Comparison of ENCODE assay signal across 10 cellular contexts in genomic region chr6:130033999-130034814, GRCh38. TPM values are rescaled to one million over a fixed set of nuclear protein-coding genes. Genes with fewer than 3 reads are reported as not detected.
DNase-seq lines count a peak whose midpoint lies in the region; ATAC-seq and TF ChIP-seq lines count a peak whose summit lies in the region.
"Had no signal": no experiment of that assay in that cellular context is flagged by ENCODE, and none has a peak within 500 bp of the region (broad histone marks: within the 10 kb centered on the region; RNA-seq: fewer than 3 reads in every experiment).

No MANE protein-coding gene starts in this region.

- H3K4me3 Mint-ChIP-seq in activated naive CD8-positive, alpha-beta T cell treated with anti-CD3 and anti-CD28 coated beads, Interleukin-2, amount 50 U/mL, for 24 hours, result peak overlapping the region; percentile 60
- H3K4me3 Mint-ChIP-seq in mesothelial cell of epicardium, result no peak overlapping the region

- H3K36me3 Mint-ChIP-seq in activated naive CD8-positive, alpha-beta T cell treated with anti-CD3 and anti-CD28 coated beads, Interleukin-2, amount 50 U/mL, for 24 hours (ENCODE audit: low read depth), result peaks cover 8% of the 10 kb centered on the region
- H3K36me3 Mint-ChIP-seq in mesothelial cell of epicardium, result peaks cover 14% of the 10 kb centered on the region

- peaks cover 53% of the 10 kb centered on the region for H3K4me1 ChIP-seq in KMS-11 (ENCODE audit: low read depth, poor library complexity, severe bottlenecking)
- H3K4me1 ChIP-seq in colonic mucosa, result no peaks in the 10 kb centered on the region

- peak; percentile 91 for ATAC-seq in activated naive CD8-positive, alpha-beta T cell treated with anti-CD3 and anti-CD28 coated beads, Interleukin-2, amount 50 U/mL, for 24 hours
- no peak for ATAC-seq in GM19328 (IDR thresholded peaks at IDR 0.05; ENCODE audit: unreplicated experiment)

- no peaks in the 10 kb centered on the region for H3K27me3 ChIP-seq in BJ (ENCODE audit: control insufficient read depth, insufficient read depth, low read length)
- no peaks in the 10 kb centered on the region for H3K27me3 ChIP-seq in KMS-11 (ENCODE audit: insufficient read depth, low read depth)
- no peaks in the 10 kb centered on the region for H3K27me3 ChIP-seq in colonic mucosa

- H3K4me1 Mint-ChIP-seq in activated naive CD8-positive, alpha-beta T cell treated with anti-CD3 and anti-CD28 coated beads, Interleukin-2, amount 50 U/mL, for 24 hours, result peaks cover 69% of the 10 kb centered on the region
- peaks cover 15% of the 10 kb centered on the region for H3K4me1 Mint-ChIP-seq in mesothelial cell of epicardium

- no peaks in the 10 kb centered on the region for H3K79me2 ChIP-seq in KMS-11 (ENCODE audit: insufficient read depth, low read depth)

- H4K20me1 ChIP-seq in KMS-11 (ENCODE audit: insufficient read depth), result no peaks in the 10 kb centered on the region

- POLR2A ChIA-PET in BJ (lab: Charles Lee), result no interaction called here

- no peak overlapping the region for H3K9ac ChIP-seq in KMS-11
- H3K9ac ChIP-seq in colonic mucosa (ENCODE audit: low read depth in 2 of 2, low read length in 2 of 2), result no peak overlapping the region

- H3K27ac Mint-ChIP-seq in activated naive CD8-positive, alpha-beta T cell treated with anti-CD3 and anti-CD28 coated beads, Interleukin-2, amount 50 U/mL, for 24 hours, result peak overlapping the region; percentile 83
- H3K27ac Mint-ChIP-seq in mesothelial cell of epicardium, result peak overlapping the region; percentile 39

- intact Hi-C loops in colonic mucosa (cut with DNase I), result no loop called here

- H3K27ac ChIP-seq in KMS-11 (no peak overlapping the region), substantia nigra (ENCODE audit: low read depth, low read length, poor library complexity, severe bottlenecking) (no peak overlapping the region), colonic mucosa (no peak overlapping the region)

- DNase-seq in BJ (ENCODE audit: low read depth) (peak; percentile 31), mesothelial cell of epicardium (ENCODE audit: low spot score in 2 of 2, unreplicated experiment in 2 of 2) (no peak), cerebellar nuclear complex (lab: John Stamatoyannopoulos, UW) (no peak), substantia nigra (lab: John Stamatoyannopoulos, UW) (no peak), colonic mucosa (no peak)
- no peak for DNase-seq in activated naive CD8-positive, alpha-beta T cell treated with anti-CD3 and anti-CD28 coated beads, Interleukin-2, amount 50 U/mL, for 24 hours
- DNase-seq: left cardiac atrium, SHP77 had no signal

- H2AFZ ChIP-seq in KMS-11 (ENCODE audit: low read depth), result no peak overlapping the region

- H3K4me3 ChIP-seq in BJ (ENCODE audit: low read depth, low read length), result no peak overlapping the region
- H3K4me3 ChIP-seq in KMS-11 (IDR thresholded peaks at IDR 0.05; ENCODE audit: insufficient read depth, low read depth, low read length), result no peak overlapping the region
- H3K4me3 ChIP-seq in colonic mucosa, result no peak overlapping the region

- H3K9me3 ChIP-seq in colonic mucosa, result no peaks in the 10 kb centered on the region

- no peaks in the 10 kb centered on the region for H3K9me3 Mint-ChIP-seq in activated naive CD8-positive, alpha-beta T cell treated with anti-CD3 and anti-CD28 coated beads, Interleukin-2, amount 50 U/mL, for 24 hours
- H3K9me3 Mint-ChIP-seq in mesothelial cell of epicardium, result no peaks in the 10 kb centered on the region

- no peaks in the 10 kb centered on the region for H3K27me3 Mint-ChIP-seq in activated naive CD8-positive, alpha-beta T cell treated with anti-CD3 and anti-CD28 coated beads, Interleukin-2, amount 50 U/mL, for 24 hours
- no peaks in the 10 kb centered on the region for H3K27me3 Mint-ChIP-seq in mesothelial cell of epicardium (ENCODE audit: low read depth)

- CTCF ChIA-PET in BJ (lab: Yijun Ruan, JAX), result no interaction called here

- no peaks in the 10 kb centered on the region for H3K36me3 ChIP-seq in BJ (ENCODE audit: control insufficient read depth, insufficient read depth, low read length)
- H3K36me3 ChIP-seq in KMS-11 (ENCODE audit: insufficient read depth), result no peaks in the 10 kb centered on the region
- H3K36me3 ChIP-seq in colonic mucosa, result no peaks in the 10 kb centered on the region

- peak overlapping the region; percentile 28; the same call in 1 of the 2 replicates for H3K4me2 ChIP-seq in KMS-11

- TF ChIP-seq CTCF in BJ (IDR thresholded peaks at IDR 0.05; ENCODE audit: insufficient read depth, low read depth, low read length) (no peak), KMS-11 (conservative IDR thresholded peaks at IDR 0.05; ENCODE audit: low read depth, low read length) (no peak), mesothelial cell of epicardium (IDR thresholded peaks at IDR 0.05; ENCODE audit: unreplicated experiment) (no peak), colonic mucosa (IDR thresholded peaks at IDR 0.05) (no peak)

RNA-seq across cellular contexts. Expression of gene L3MBTL3, which starts 15.8 kb away (rescaled TPM):
- polyA plus RNA-seq in BJ (2011; rRNA removed), result 6.8 and 7.6 TPM in 2 replicates
- 5.5 and 6.1 TPM in 2 replicates for polyA minus RNA-seq in BJ (2011; rRNA and poly(A)+ RNA removed)
- total RNA-seq in mesothelial cell of epicardium (35.8 to 43.4 TPM (median 36.8 TPM) in 3 replicates), colonic mucosa (10 to 100 TPM in 1 of 2 donors, 1 to 10 TPM in 1; 9.8 to 13.1 TPM)
